Comparison of ENCODE assay signal across 8 cellular contexts in the genomic region with DNA sequence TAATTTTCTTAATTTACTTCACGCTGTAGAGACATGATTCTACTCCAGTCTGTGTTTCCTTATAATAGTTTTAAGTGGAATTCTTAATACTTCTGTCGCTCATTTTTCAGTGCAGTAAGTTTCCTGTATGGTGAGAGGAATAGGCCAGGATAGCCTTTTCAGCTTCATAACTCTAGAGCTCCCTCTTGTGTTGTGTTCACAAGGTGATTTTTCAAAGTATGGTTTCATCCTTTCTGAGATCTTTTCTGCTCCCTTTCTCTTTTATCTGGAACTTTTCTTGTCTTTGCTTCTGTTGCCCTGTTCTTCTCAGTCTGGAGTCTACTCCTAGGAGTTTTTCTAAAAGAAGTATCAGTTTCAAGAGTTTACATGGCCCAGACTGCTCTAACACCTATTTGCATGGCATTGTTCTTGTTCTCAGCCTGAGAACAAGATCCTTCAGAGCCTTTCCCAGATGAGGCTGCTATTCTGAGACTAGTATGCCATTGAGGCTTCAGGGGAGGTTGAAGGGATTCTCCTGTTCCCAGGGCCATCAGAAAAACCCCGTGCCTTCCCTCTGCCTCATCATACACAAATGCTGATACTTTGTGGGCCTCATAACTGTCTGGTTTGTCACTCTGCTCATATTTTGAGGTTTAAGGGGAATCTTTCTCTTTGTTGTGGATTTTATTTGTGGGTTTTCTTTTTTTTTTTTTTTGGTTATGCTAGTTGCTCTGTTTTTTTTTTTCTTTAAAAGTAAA. TPM values are rescaled to one million over a fixed set of nuclear protein-coding genes. Genes with fewer than 3 reads are reported as not detected.
A peak's percentile ranks its signal among the peaks of the same experiment; 100 is the strongest.
DNase-seq lines count a peak whose midpoint lies in the region; ATAC-seq and TF ChIP-seq lines count a peak whose summit lies in the region.

No MANE protein-coding gene starts in this region.

- no peak overlapping the region for H2BK120ac ChIP-seq in mesenchymal stem cell (ENCODE audit: low read depth, low read length)

- H2AFZ ChIP-seq in mesenchymal stem cell (ENCODE audit: low read depth, low read length): no peak overlapping the region

- no peak overlapping the region for H2BK5ac ChIP-seq in mesenchymal stem cell (ENCODE audit: low read depth, low read length, poor library complexity, severe bottlenecking)

- 13% methylated on average over 1 of the region's 3 CpGs for WGBS in mesenchymal stem cell

- H3K27ac ChIP-seq in dorsolateral prefrontal cortex (peak overlapping the region in 3 of 59 donors; percentile 11 to 41 (median 11)), mesenchymal stem cell (ENCODE audit: low read length, poor library complexity, severe bottlenecking) (peak overlapping the region; percentile 46)

- DNase-seq in SKM-1 (lab: John Stamatoyannopoulos, UW; ENCODE audit: unreplicated experiment): peak; percentile 8
- no peak for DNase-seq in SKM-1 treated with dmso at 0.1 percent for 144 hours (lab: John Stamatoyannopoulos, UW; ENCODE audit: unreplicated experiment)
- peak; percentile 81 for DNase-seq in OCI-M1 (lab: John Stamatoyannopoulos, UW)
- DNase-seq in dorsolateral prefrontal cortex: no peak
- peak; percentile 76 for DNase-seq in mesenchymal stem cell
- no peak for DNase-seq in posterior cingulate gyrus
- no peak for DNase-seq in activated CD4-positive, CD25-positive, alpha-beta regulatory T cell (lab: John Stamatoyannopoulos, UW)

- H3K36me3 ChIP-seq in mesenchymal stem cell (ENCODE audit: control insufficient read depth in 1 of 2, insufficient read depth in 2 of 2, low read depth in 1 of 2, low read length in 2 of 2): no peaks in the 10 kb centered on the region

- no peak overlapping the region for H2AK5ac ChIP-seq in mesenchymal stem cell (ENCODE audit: low read length, severe bottlenecking)

- peaks cover 3% of the 10 kb centered on the region for H3K9me3 ChIP-seq in mesenchymal stem cell (ENCODE audit: control insufficient read depth, low read length)

- H4K8ac ChIP-seq in mesenchymal stem cell (ENCODE audit: low read length): no peak overlapping the region

- no peak overlapping the region for H3K14ac ChIP-seq in mesenchymal stem cell (ENCODE audit: low read length in 2 of 2)

- H3K27me3 ChIP-seq in dorsolateral prefrontal cortex (no peaks in the 10 kb centered on the region), mesenchymal stem cell (ENCODE audit: control insufficient read depth in 1 of 2, insufficient read depth in 1 of 2, low read length in 2 of 2) (no peaks in the 10 kb centered on the region)

- no peak overlapping the region for H3K23ac ChIP-seq in mesenchymal stem cell (ENCODE audit: low read length in 2 of 2)

- H3K9ac ChIP-seq in mesenchymal stem cell (ENCODE audit: low read length): peak overlapping the region; percentile 81

- intact Hi-C loops in dorsolateral prefrontal cortex (cut with DNase I): loop anchor here in 1 of 2 donors (10.0 kb wide), 1 partner anchor 589 kb away; no protein-coding TSS in a partner anchor
- intact Hi-C loops in posterior cingulate gyrus (cut with DNase I): loop anchor here (1.0 kb wide), 1 partner anchor 585 kb away; no protein-coding TSS in a partner anchor

- peak; percentile 59 for ATAC-seq in HG02870 (IDR thresholded peaks at IDR 0.05; ENCODE audit: unreplicated experiment)

- no peaks in the 10 kb centered on the region for H3K4me1 ChIP-seq in mesenchymal stem cell (ENCODE audit: control insufficient read depth, insufficient read depth, low read depth, low read length)

- no peak overlapping the region for H3K4me3 ChIP-seq in dorsolateral prefrontal cortex
- no peak overlapping the region for H3K4me3 ChIP-seq in mesenchymal stem cell (ENCODE audit: insufficient read depth in 1 of 2, low read depth in 1 of 2, low read length in 2 of 2)

- peak; percentile 50 to 93 (median 76) for TF ChIP-seq CTCF in dorsolateral prefrontal cortex (IDR thresholded peaks at IDR 0.05 in 54 of 56, conservative IDR thresholded peaks at IDR 0.05 in 2 of 56; ENCODE audit: low read depth in 1 of 56, partially characterized antibody in 56 of 56)

- H2BK15ac ChIP-seq in mesenchymal stem cell (ENCODE audit: low read depth, poor library complexity, severe bottlenecking): no peak overlapping the region

- H4K91ac ChIP-seq in mesenchymal stem cell (ENCODE audit: low read length): no peak overlapping the region

- H2BK12ac ChIP-seq in mesenchymal stem cell (ENCODE audit: low read length in 2 of 2): no peak overlapping the region

- no peak overlapping the region for H3K4me2 ChIP-seq in mesenchymal stem cell (ENCODE audit: low read length, poor library complexity, severe bottlenecking)

- H3K79me1 ChIP-seq in mesenchymal stem cell (replicated peaks; ENCODE audit: low read length, poor library complexity, severe bottlenecking): peaks cover 7% of the 10 kb centered on the region

- H3K4ac ChIP-seq in mesenchymal stem cell (ENCODE audit: low read depth in 1 of 2, low read length in 2 of 2): no peak overlapping the region

- H3K18ac ChIP-seq in mesenchymal stem cell (ENCODE audit: low read depth in 1 of 2, low read length in 2 of 2): no peak overlapping the region

RNA-seq across cellular contexts. Expression of a gene that starts 21.8 kb away (rescaled TPM):
- 100 to 1,000 TPM in 1 of 120 experiments, 10 to 100 TPM in 119; 19.3 to 107 (median 38.4) TPM for total RNA-seq in dorsolateral prefrontal cortex
- 10.2 TPM for polyA plus RNA-seq in mesenchymal stem cell (2013, experiment 1 of 2)
- 10.9 TPM for polyA plus RNA-seq in mesenchymal stem cell (2013, experiment 2 of 2)

RNA-seq across cellular contexts. Expression of a gene that starts 29.6 kb away (rescaled TPM):
- 1 to 10 TPM in 6 of 120 experiments, under 1 TPM in 42, not detected in 72; 0.26 to 1.4 (median 0.44) TPM for total RNA-seq in dorsolateral prefrontal cortex
- polyA plus RNA-seq in mesenchymal stem cell (2013, experiment 1 of 2): not detected
- not detected for polyA plus RNA-seq in mesenchymal stem cell (2013, experiment 2 of 2)

Comparison
In these comparisons a context has a peak if more than half of its experiments do, and no peak if none do; other contexts are left out.
1. DNase-seq: peak in SKM-1 (single experiment), OCI-M1 (single experiment) and mesenchymal stem cell (single experiment); none in SKM-1 treated with dmso at 0.1 percent for 144 hours (single experiment), dorsolateral prefrontal cortex (0 of 10), posterior cingulate gyrus (0 of 10) and activated CD4-positive, CD25-positive, alpha-beta regulatory T cell (0 of 4).